8 cellular contexts compared by ENCODE assay signal in the genomic region with DNA sequence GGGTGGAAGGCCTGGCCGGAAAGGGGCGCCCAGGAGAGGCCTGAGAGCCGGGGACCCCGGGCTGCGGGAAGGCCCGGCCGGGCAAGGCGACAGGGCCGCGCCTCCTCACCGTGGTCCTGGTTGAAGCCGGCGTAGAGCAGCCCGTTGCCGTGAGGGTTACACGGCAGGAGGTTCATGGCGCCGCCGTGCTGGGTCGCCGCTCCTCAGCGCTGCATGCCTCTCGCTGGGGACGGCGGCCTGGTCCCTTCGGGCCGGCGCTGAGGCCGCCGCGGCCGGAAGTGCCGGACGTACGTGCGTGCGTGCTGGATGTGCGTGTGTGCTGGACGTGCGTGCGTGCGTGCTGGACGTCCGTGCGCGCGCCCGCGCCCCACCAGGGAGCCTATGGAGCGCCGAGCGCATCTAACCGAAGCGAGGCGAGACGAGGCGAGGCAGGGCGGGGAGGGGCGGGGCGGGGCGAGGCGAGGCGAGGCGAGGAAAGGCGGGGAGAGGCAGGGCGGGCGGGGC. TPM values are rescaled to one million over a fixed set of nuclear protein-coding genes. Genes with fewer than 3 reads are reported as not detected.
DNase-seq lines count a peak whose midpoint lies in the region; ATAC-seq, FAIRE-seq and TF ChIP-seq lines count a peak whose summit lies in the region.

WDR45B (minus strand) TSS at position 280 of the 504 bp plus-strand sequence; CDS start at position 176, 104 bp downstream.

- H3K27ac Mint-ChIP-seq in T-helper 1 cell treated with Interleukin-12 subunit alpha and Interleukin-12 subunit beta and Interleukin-4 antibody, amounts not matched to agents 30 μg/mL and 1 μg/mL, for 36 hours = peak within 1 kb of the TSS; percentile 69
- peak within 1 kb of the TSS; percentile 89 for H3K27ac Mint-ChIP-seq in progenitor cell of endocrine pancreas

- H3K27me3 Mint-ChIP-seq in T-helper 1 cell treated with Interleukin-12 subunit alpha and Interleukin-12 subunit beta and Interleukin-4 antibody, amounts not matched to agents 30 μg/mL and 1 μg/mL, for 36 hours (ENCODE audit: low read depth) = no peaks in the 10 kb centered on the region
- no peaks in the 10 kb centered on the region for H3K27me3 Mint-ChIP-seq in progenitor cell of endocrine pancreas

- ATAC-seq in HG02870 (IDR thresholded peaks at IDR 0.05; ENCODE audit: unreplicated experiment) (peak; percentile 85), upper lobe of right lung (peak; percentile 98)

- H3K9me3 Mint-ChIP-seq in T-helper 1 cell treated with Interleukin-12 subunit alpha and Interleukin-12 subunit beta and Interleukin-4 antibody, amounts not matched to agents 30 μg/mL and 1 μg/mL, for 36 hours = no peaks in the 10 kb centered on the region
- H3K9me3 Mint-ChIP-seq in progenitor cell of endocrine pancreas (ENCODE audit: low read depth) = no peaks in the 10 kb centered on the region

- H3K27me3 ChIP-seq in left ventricle myocardium inferior (ENCODE audit: low read depth) (no peaks in the 10 kb centered on the region), upper lobe of right lung (no peaks in the 10 kb centered on the region)

- peak within 1 kb of the TSS; percentile 94 for H3K27ac ChIP-seq in left ventricle myocardium inferior (replicated peaks)
- peak within 1 kb of the TSS; percentile 94 for H3K27ac ChIP-seq in upper lobe of right lung

- intact Hi-C loops in left ventricle myocardium inferior (cut with micrococcal nuclease) (no loop called here), upper lobe of right lung (cut with DNase I) (no loop called here)

- H3K4me1 ChIP-seq in left ventricle myocardium inferior (peaks cover 30% of the 10 kb centered on the region), upper lobe of right lung (peaks cover 11% of the 10 kb centered on the region)

- peaks cover 5% of the 10 kb centered on the region for H3K36me3 Mint-ChIP-seq in T-helper 1 cell treated with Interleukin-12 subunit alpha and Interleukin-12 subunit beta and Interleukin-4 antibody, amounts not matched to agents 30 μg/mL and 1 μg/mL, for 36 hours (ENCODE audit: low read depth)
- H3K36me3 Mint-ChIP-seq in progenitor cell of endocrine pancreas (ENCODE audit: insufficient read depth) = peaks cover 2% of the 10 kb centered on the region

- peaks cover 13% of the 10 kb centered on the region for H3K36me3 ChIP-seq in left ventricle myocardium inferior
- peaks cover 14% of the 10 kb centered on the region for H3K36me3 ChIP-seq in upper lobe of right lung

- peaks cover 18% of the 10 kb centered on the region for H3K4me1 Mint-ChIP-seq in T-helper 1 cell treated with Interleukin-12 subunit alpha and Interleukin-12 subunit beta and Interleukin-4 antibody, amounts not matched to agents 30 μg/mL and 1 μg/mL, for 36 hours (ENCODE audit: low read depth)
- peaks cover 13% of the 10 kb centered on the region for H3K4me1 Mint-ChIP-seq in progenitor cell of endocrine pancreas (ENCODE audit: low read depth)

- H3K4me3 ChIP-seq in left ventricle myocardium inferior (peak within 1 kb of the TSS; percentile 95), upper lobe of right lung (peak within 1 kb of the TSS; percentile 97)

- TF ChIP-seq CTCF in left ventricle myocardium inferior (IDR thresholded peaks at IDR 0.05; ENCODE audit: borderline replicate concordance) = no peak
- no peak for TF ChIP-seq CTCF in progenitor cell of endocrine pancreas (IDR thresholded peaks at IDR 0.05; ENCODE audit: unreplicated experiment)
- TF ChIP-seq CTCF in upper lobe of right lung (IDR thresholded peaks at IDR 0.05) = no peak

- peak; percentile 98 for DNase-seq in GM12891 (ENCODE audit: insufficient read length, low spot score)
- DNase-seq in NCI-H1694 (lab: John Stamatoyannopoulos, UW) = peak; percentile 87
- peak; percentile 95 for DNase-seq in amniotic stem cell (lab: John Stamatoyannopoulos, UW)
- peak; percentile 96 for DNase-seq in left ventricle myocardium inferior
- peak; percentile 86 for DNase-seq in progenitor cell of endocrine pancreas (ENCODE audit: low spot score, unreplicated experiment)
- peak; percentile 98 for DNase-seq in upper lobe of right lung

- peak within 1 kb of the TSS; percentile 82 for H3K4me3 Mint-ChIP-seq in T-helper 1 cell treated with Interleukin-12 subunit alpha and Interleukin-12 subunit beta and Interleukin-4 antibody, amounts not matched to agents 30 μg/mL and 1 μg/mL, for 36 hours
- peak within 1 kb of the TSS; percentile 86 for H3K4me3 Mint-ChIP-seq in progenitor cell of endocrine pancreas (ENCODE audit: low read depth)

- TF ChIP-seq POLR2A in GM12891 (IDR thresholded peaks at IDR 0.05; ENCODE audit: low read depth, low read length) = peak; percentile 93

- H3K9me3 ChIP-seq in left ventricle myocardium inferior (replicated peaks) (no peaks in the 10 kb centered on the region), upper lobe of right lung (no peaks in the 10 kb centered on the region)

- FAIRE-seq in GM12891 (lab: Jason Lieb, UNC) = peak; percentile 99

TF ChIP-seq in GM12891, 5 proteins besides CTCF, POLR2A, EP300 and RAD21:
- TF ChIP-seq TAF1 (IDR thresholded peaks at IDR 0.05; ENCODE audit: low read depth, low read length) (peak; percentile 70), POU2F2 (IDR thresholded peaks at IDR 0.05; ENCODE audit: low read depth, low read length) (peak; percentile 52; the same call in 1 of the 2 replicates), POLR2AphosphoS5 (IDR thresholded peaks at IDR 0.05; ENCODE audit: low read depth, low read length) (peak; percentile 89), PAX5 (IDR thresholded peaks at IDR 0.05; ENCODE audit: insufficient read depth, low read length, severe bottlenecking) (peak; percentile 52), SPI1 (IDR thresholded peaks at IDR 0.05; ENCODE audit: low read depth, low read length) (no peak)
TF ChIP-seq in GM12891: peak in this region for 4.

RNA-seq across cellular contexts. Expression of gene WDR45B, which starts in this region (rescaled TPM):
- polyA plus RNA-seq in GM12891 (2012; ENCODE audit: low read depth, missing spikeins) = 32.0 TPM
- total RNA-seq in left ventricle myocardium inferior = 41.4 TPM
- total RNA-seq in progenitor cell of endocrine pancreas = 75.8 and 77.6 TPM in 2 replicates
- 65.1 TPM for total RNA-seq in upper lobe of right lung

Comparison
In these comparisons a context has a peak if more than half of its experiments do, and no peak if none do; other contexts are left out.
1. Peak in every context shown above with its lines: DNase-seq, ATAC-seq, H3K4me3 ChIP-seq and H3K27ac ChIP-seq.